Comparison of ENCODE assay signal across 9 cellular contexts in the genomic region with DNA sequence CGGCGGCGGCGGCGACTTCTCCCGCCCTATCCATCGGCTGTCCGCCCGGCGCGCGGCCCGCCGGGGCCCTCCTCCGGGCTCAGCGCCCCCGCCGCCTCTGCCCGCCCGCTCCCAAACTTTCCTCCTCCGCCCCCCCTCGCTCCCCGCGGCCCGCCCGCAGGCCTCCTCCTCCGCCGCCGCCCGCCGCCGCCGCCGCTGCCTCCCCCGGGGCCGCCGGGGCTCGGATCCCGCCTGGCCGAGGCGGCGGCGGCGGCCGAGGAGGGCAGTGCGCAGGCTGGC. TPM values are rescaled to one million over a fixed set of nuclear protein-coding genes. Genes with fewer than 3 reads are reported as not detected.
DNase-seq lines count a peak whose midpoint lies in the region; ATAC-seq and TF ChIP-seq lines count a peak whose summit lies in the region.
"Had no signal": no experiment of that assay in that cellular context is flagged by ENCODE, and none has a peak within 500 bp of the region (broad histone marks: within the 10 kb centered on the region; RNA-seq: fewer than 3 reads in every experiment).

No MANE protein-coding gene starts in this region.

- no peaks in the 10 kb centered on the region for H3K9me3 Mint-ChIP-seq in endodermal cell
- H3K9me3 Mint-ChIP-seq: brain had no signal

- no peaks in the 10 kb centered on the region for H4K20me1 ChIP-seq in KMS-11 (ENCODE audit: insufficient read depth)

- H3K9me3 ChIP-seq in endodermal cell (ENCODE audit: control insufficient read depth, low read length) (no peaks in the 10 kb centered on the region), skeletal muscle satellite cell (replicated peaks; ENCODE audit: low read length) (no peaks in the 10 kb centered on the region), MG63 (no peaks in the 10 kb centered on the region)

- H3K9ac ChIP-seq in KMS-11 (peak overlapping the region; percentile 53; the same call in 1 of the 2 replicates), endodermal cell (ENCODE audit: extremely low read depth, low read length, poor library complexity, severe bottlenecking) (no peak overlapping the region), skeletal muscle satellite cell (ENCODE audit: low read depth, low read length) (peak overlapping the region; percentile 88)

- TF ChIP-seq CTCF in KMS-11 (conservative IDR thresholded peaks at IDR 0.05; ENCODE audit: low read depth, low read length) (no peak), endodermal cell (conservative IDR thresholded peaks at IDR 0.05) (no peak)

- H3K4me1 Mint-ChIP-seq in endodermal cell: peaks cover 31% of the 10 kb centered on the region

- no peak overlapping the region for H3K27ac Mint-ChIP-seq in endodermal cell

- DNase-seq in endodermal cell: no peak
- DNase-seq in activated CD8-positive, alpha-beta memory T cell treated with anti-CD3 and anti-CD28 coated beads, Interleukin-2, amount 50 U/mL, for 4 hours: no peak
- no peak for DNase-seq in NCI-H146 treated with DMSO at 0.1 percent for 48 hours (lab: John Stamatoyannopoulos, UW; ENCODE audit: unreplicated experiment)
- no peak for DNase-seq in MG63
- DNase-seq in NCI-H2196 (lab: John Stamatoyannopoulos, UW; ENCODE audit: unreplicated experiment): no peak

- H3K4me3 Mint-ChIP-seq in endodermal cell: peak overlapping the region; percentile 70

- H3K4me2 ChIP-seq in KMS-11: no peak overlapping the region
- H3K4me2 ChIP-seq in skeletal muscle satellite cell (ENCODE audit: low read length): peak overlapping the region; percentile 98

- peaks cover 45% of the 10 kb centered on the region for H3K79me2 ChIP-seq in KMS-11 (ENCODE audit: insufficient read depth, low read depth)

- no peaks in the 10 kb centered on the region for H3K36me3 Mint-ChIP-seq in endodermal cell (ENCODE audit: low read depth)

- H3K27ac ChIP-seq in KMS-11 (peak overlapping the region; percentile 69; the same call in 1 of the 2 replicates), endodermal cell (ENCODE audit: low read depth, low read length) (no peak overlapping the region)

- H3K4me3 ChIP-seq in KMS-11 (IDR thresholded peaks at IDR 0.05; ENCODE audit: insufficient read depth, low read depth, low read length) (no peak overlapping the region), endodermal cell (ENCODE audit: low read length) (no peak overlapping the region), skeletal muscle satellite cell (ENCODE audit: low read length) (peak overlapping the region; percentile 98), MG63 (no peak overlapping the region; the same call in 1 of the 2 replicates)

- H3K27me3 ChIP-seq in KMS-11 (ENCODE audit: insufficient read depth, low read depth): no peaks in the 10 kb centered on the region
- no peaks in the 10 kb centered on the region for H3K27me3 ChIP-seq in endodermal cell (ENCODE audit: control insufficient read depth, insufficient read depth, low read length, poor library complexity, severe bottlenecking)
- H3K27me3 ChIP-seq in skeletal muscle satellite cell (ENCODE audit: control insufficient read depth, insufficient read depth, low read length): no peaks in the 10 kb centered on the region
- no peaks in the 10 kb centered on the region for H3K27me3 ChIP-seq in MG63

- peaks cover 14% of the 10 kb centered on the region for H3K4me1 ChIP-seq in KMS-11 (ENCODE audit: low read depth, poor library complexity, severe bottlenecking)
- no peaks in the 10 kb centered on the region for H3K4me1 ChIP-seq in endodermal cell (ENCODE audit: control insufficient read depth, insufficient read depth, low read length)
- H3K4me1 ChIP-seq in skeletal muscle satellite cell (ENCODE audit: control insufficient read depth, insufficient read depth, low read length): peaks cover 50% of the 10 kb centered on the region

- H2AFZ ChIP-seq in KMS-11 (ENCODE audit: low read depth): no peak overlapping the region

- ATAC-seq in GM19025 (IDR thresholded peaks at IDR 0.05; ENCODE audit: low read depth, unreplicated experiment): peak; percentile 12

- peaks cover 12% of the 10 kb centered on the region for H3K27me3 Mint-ChIP-seq in endodermal cell (ENCODE audit: insufficient read depth)

- H3K36me3 ChIP-seq in KMS-11 (ENCODE audit: insufficient read depth) (peaks cover 16% of the 10 kb centered on the region; the same call in 1 of the 2 replicates), endodermal cell (ENCODE audit: control insufficient read depth, insufficient read depth, low read length) (peaks cover 5% of the 10 kb centered on the region), skeletal muscle satellite cell (ENCODE audit: insufficient read depth, low read length) (peaks cover 6% of the 10 kb centered on the region), MG63 (no peaks in the 10 kb centered on the region)

- WGBS in endodermal cell (ENCODE audit: insufficient coverage in 1 of 2, insufficient read length in 1 of 2), 2 experiments: 0% methylated on average over 46 of the region's 46 CpGs; no CpG with 5 or more reads in 1 of the 2 experiments

RNA-seq across cellular contexts. Expression of gene PBX3, which starts 0.5 kb away (rescaled TPM):
- 10 to 100 TPM; 37.5 to 46.1 TPM for total RNA-seq in endodermal cell
- 107 TPM for polyA plus RNA-seq in endodermal cell (2013, experiment 1 of 2)
- polyA plus RNA-seq in endodermal cell (2013, experiment 2 of 2): 101 TPM
- total RNA-seq in skeletal muscle satellite cell (2012; rRNA removed): 17.0 and 17.7 TPM in 2 replicates
- 12.4 and 18.7 TPM in 2 replicates for total RNA-seq in MG63 (2014; rRNA removed; shearing (Covaris generic); ENCODE audit: low replicate concordance)

RNA-seq across cellular contexts. Expression of gene MAPKAP1, which starts 39.7 kb away (rescaled TPM):
- total RNA-seq in endodermal cell: 10 to 100 TPM; 75.3 to 91.6 TPM
- polyA plus RNA-seq in endodermal cell (2013, experiment 1 of 2): 52.4 TPM
- 56.3 TPM for polyA plus RNA-seq in endodermal cell (2013, experiment 2 of 2)
- total RNA-seq in skeletal muscle satellite cell (2012; rRNA removed): 87.4 and 87.7 TPM in 2 replicates
- 82.7 and 91.7 TPM in 2 replicates for total RNA-seq in MG63 (2014; rRNA removed; shearing (Covaris generic); ENCODE audit: low replicate concordance)
